8 cellular contexts compared by ENCODE assay signal in genomic region chr6:138986578-138986977, GRCh38. TPM values are rescaled to one million over a fixed set of nuclear protein-coding genes. Genes with fewer than 3 reads are reported as not detected.
DNase-seq lines count a peak whose midpoint lies in the region; ATAC-seq and TF ChIP-seq lines count a peak whose summit lies in the region.

No MANE protein-coding gene starts in this region.

- intact Hi-C loops in CD8-positive, alpha-beta T cell (cut with DNase I, micrococcal nuclease) = loop anchor here (5.0 to 10.0 kb wide), 9 partner anchors 39 to 872 kb away; partner anchors contain the start of genes CCDC28A (in 1 of the 2), HEBP2 (in 1 of the 2) and HECA (in 1 of the 2)
- intact Hi-C loops in mammary epithelial cell (cut with micrococcal nuclease) (loop anchor here (2.0 to 5.0 kb wide), 3 partner anchors 42 to 151 kb away; partner anchors contain the start of genes ABRACL and HECA), mucosa of descending colon (cut with DNase I, micrococcal nuclease) (no loop called here)

- DNase-seq in CD8-positive, alpha-beta T cell = no peak
- DNase-seq in mammary epithelial cell (peak; percentile 34), mucosa of descending colon (no peak), KG1 (lab: John Stamatoyannopoulos, UW) (no peak), COR-L47 (lab: John Stamatoyannopoulos, UW) (no peak), AG08396 (ENCODE audit: low spot score) (no peak)

- H3K79me2 ChIP-seq in Loucy (ENCODE audit: insufficient read depth, low read length) = peaks cover 61% of the 10 kb centered on the region
- peaks cover 65% of the 10 kb centered on the region for H3K79me2 ChIP-seq in mammary epithelial cell (ENCODE audit: insufficient read depth, low read length)

- no peaks in the 10 kb centered on the region for H3K9me2 ChIP-seq in Loucy (replicated peaks; ENCODE audit: low read depth, low read length)

- H3K9me3 Mint-ChIP-seq in CD8-positive, alpha-beta T cell = no peaks in the 10 kb centered on the region

- H3K9me3 ChIP-seq in CD8-positive, alpha-beta T cell (ENCODE audit: low read length) = no peaks in the 10 kb centered on the region
- H3K9me3 ChIP-seq in Loucy (ENCODE audit: insufficient read depth, low read depth, low read length) (no peaks in the 10 kb centered on the region), mammary epithelial cell (replicated peaks; ENCODE audit: insufficient read depth, low read length) (no peaks in the 10 kb centered on the region), mucosa of descending colon (no peaks in the 10 kb centered on the region)

- WGBS in mammary epithelial cell (ENCODE audit: low coverage, missing lambda C conversion rate) = 0% methylated on average over 3 of the region's 3 CpGs

- H3F3A ChIP-seq in Loucy (ENCODE audit: low read depth) = no peaks in the 10 kb centered on the region

- H3K9ac ChIP-seq in Loucy (ENCODE audit: low read depth, low read length, poor library complexity, severe bottlenecking) = peak overlapping the region; percentile 85
- peak overlapping the region; percentile 96 for H3K9ac ChIP-seq in mammary epithelial cell (ENCODE audit: insufficient read depth, low read length)

- H3K27ac ChIP-seq in CD8-positive, alpha-beta T cell (ENCODE audit: low read depth, low read length) = peak overlapping the region; percentile 68
- peak overlapping the region; percentile 85 for H3K27ac ChIP-seq in mammary epithelial cell (ENCODE audit: insufficient read depth, low read depth, low read length)

- CTCF ChIA-PET in CD8-positive, alpha-beta T cell (lab: Charles Lee) = interaction anchor here (0.9 to 4.4 kb wide), 10 partner anchors 12 to 388 kb away, joined by 3 to 21 read pairs (median 5); partner anchors contain the start of genes CITED2 and TXLNB
- CTCF ChIA-PET in mammary epithelial cell (lab: Charles Lee; ENCODE audit: low non-redundant PET) = no interaction called here

- no peaks in the 10 kb centered on the region for H3K36me3 ChIP-seq in CD8-positive, alpha-beta T cell (ENCODE audit: insufficient read depth, low read length)
- H3K36me3 ChIP-seq in Loucy (ENCODE audit: insufficient read depth, low read length) (no peaks in the 10 kb centered on the region), mammary epithelial cell (ENCODE audit: insufficient read depth, low read length) (no peaks in the 10 kb centered on the region), mucosa of descending colon (ENCODE audit: low read depth) (no peaks in the 10 kb centered on the region)

- H3K4me3 Mint-ChIP-seq in CD8-positive, alpha-beta T cell = peak overlapping the region; percentile 81

- H3K4me1 ChIP-seq in CD8-positive, alpha-beta T cell (ENCODE audit: insufficient read depth, low read length) = peaks cover 47% of the 10 kb centered on the region
- peaks cover 54% of the 10 kb centered on the region for H3K4me1 ChIP-seq in Loucy (ENCODE audit: insufficient read depth, low read length, poor library complexity, severe bottlenecking)
- H3K4me1 ChIP-seq in mammary epithelial cell (ENCODE audit: insufficient read depth, low read length) = peaks cover 27% of the 10 kb centered on the region
- peaks cover 22% of the 10 kb centered on the region for H3K4me1 ChIP-seq in mucosa of descending colon (ENCODE audit: low read depth)

- H3K27ac Mint-ChIP-seq in CD8-positive, alpha-beta T cell = peak overlapping the region; percentile 41

- POLR2A ChIA-PET in CD8-positive, alpha-beta T cell (lab: Charles Lee) = interaction anchor here (0.7 to 3.4 kb wide), 8 partner anchors 20 to 388 kb away, joined by 3 to 15 read pairs (median 6); partner anchors contain the start of genes ABRACL and CITED2

- in situ Hi-C loops in mammary epithelial cell (cut with MboI; ENCODE audit: low sequenced_read_pairs in 2 of 2) = loop anchor here (5.0 kb wide), 1 partner anchor 169 kb away; no protein-coding TSS in a partner anchor

- H4K20me1 ChIP-seq in Loucy (ENCODE audit: insufficient read depth, low read length, poor library complexity, severe bottlenecking) = peaks cover 59% of the 10 kb centered on the region
- H4K20me1 ChIP-seq in mammary epithelial cell (ENCODE audit: insufficient read depth, low read length) = no peaks in the 10 kb centered on the region

- no peak for ATAC-seq in CD8-positive, alpha-beta T cell
- no peak for ATAC-seq in mucosa of descending colon
- no peak for ATAC-seq in GM21381 (IDR thresholded peaks at IDR 0.05; ENCODE audit: unreplicated experiment)

- H3K36me3 Mint-ChIP-seq in CD8-positive, alpha-beta T cell = peaks cover 5% of the 10 kb centered on the region

- peak overlapping the region; percentile 94 for H3K4me2 ChIP-seq in Loucy (ENCODE audit: low read depth, low read length, poor library complexity, severe bottlenecking)
- peak overlapping the region; percentile 90 for H3K4me2 ChIP-seq in mammary epithelial cell (ENCODE audit: insufficient read depth, low read depth, low read length)

- peaks cover 8% of the 10 kb centered on the region for H3K4me1 Mint-ChIP-seq in CD8-positive, alpha-beta T cell (ENCODE audit: low read depth)

- H2AFZ ChIP-seq in Loucy (ENCODE audit: low read length) = no peak overlapping the region
- no peak overlapping the region for H2AFZ ChIP-seq in mammary epithelial cell (ENCODE audit: low read depth, low read length)

- H3K27me3 Mint-ChIP-seq in CD8-positive, alpha-beta T cell (ENCODE audit: low read depth) = no peaks in the 10 kb centered on the region

- no peaks in the 10 kb centered on the region for H3K27me3 ChIP-seq in CD8-positive, alpha-beta T cell (ENCODE audit: insufficient read depth, low read length)
- H3K27me3 ChIP-seq in Loucy (ENCODE audit: insufficient read depth, low read length, poor library complexity, severe bottlenecking) (no peaks in the 10 kb centered on the region), mammary epithelial cell (ENCODE audit: insufficient read depth, low read length) (no peaks in the 10 kb centered on the region)

- no peak for TF ChIP-seq CTCF in CD8-positive, alpha-beta T cell (IDR thresholded peaks at IDR 0.05)
- no peak for TF ChIP-seq CTCF in Loucy (conservative IDR thresholded peaks at IDR 0.05; ENCODE audit: low read length)
- no peak for TF ChIP-seq CTCF in mammary epithelial cell (conservative IDR thresholded peaks at IDR 0.05 in 1 of 2, IDR thresholded peaks at IDR 0.05 in 1 of 2; ENCODE audit: extremely low read depth in 1 of 2, insufficient read depth in 1 of 2, low read depth in 1 of 2, low read length in 2 of 2)
- TF ChIP-seq CTCF in mucosa of descending colon (IDR thresholded peaks at IDR 0.05) = no peak

- H3K4me3 ChIP-seq in CD8-positive, alpha-beta T cell (ENCODE audit: low read depth, low read length) = peak overlapping the region; percentile 67
- H3K4me3 ChIP-seq in Loucy (ENCODE audit: low read length, poor library complexity, severe bottlenecking) (peak overlapping the region; percentile 92), mammary epithelial cell (replicated peaks in 1 of 3; ENCODE audit: insufficient read depth in 1 of 3, low read depth in 2 of 3, low read length in 3 of 3) (peak overlapping the region; percentile 94 to 99 (median 95)), mucosa of descending colon (peak overlapping the region; percentile 91)

- dilution Hi-C loops in mammary epithelial cell (cut with HindIII; ENCODE audit: low sequenced_read_pairs) = no loop called here

- no TSS peak for BruUV-seq in mammary epithelial cell (replicated peaks; lab: Mats Ljungman, UMichigan)

RNA-seq across cellular contexts. Expression of gene REPS1, which starts 1.5 kb away (rescaled TPM):
- total RNA-seq in CD8-positive, alpha-beta T cell = 10 to 100 TPM; 50.4 to 60.3 TPM
- total RNA-seq in mammary epithelial cell (10 to 100 TPM; 39.5 to 55.8 TPM), mucosa of descending colon (10 to 100 TPM; 31.4 to 42.4 (median 33.6) TPM)
- 45.8 TPM for polyA plus RNA-seq in mammary epithelial cell
- polyA minus RNA-seq in mammary epithelial cell = 55.7 TPM

RNA-seq across cellular contexts. Expression of gene ABRACL, which starts 42.0 kb away (rescaled TPM):
- 10 to 100 TPM; 30.4 to 30.5 TPM for total RNA-seq in CD8-positive, alpha-beta T cell
- 10 to 100 TPM; 42.5 to 50.4 TPM for total RNA-seq in mammary epithelial cell
- 65.2 TPM for polyA plus RNA-seq in mammary epithelial cell
- 9.5 TPM for polyA minus RNA-seq in mammary epithelial cell
- total RNA-seq in mucosa of descending colon = 10 to 100 TPM; 36.2 to 98.5 (median 92.3) TPM

Comparison
In these comparisons a context has a peak if more than half of its experiments do, and no peak if none do; other contexts are left out.
1. intact Hi-C loops: an anchor here in CD8-positive, alpha-beta T cell (5.0 to 10.0 kb wide) and mammary epithelial cell (2.0 to 5.0 kb wide); none called in mucosa of descending colon.